In genomic region chr2:136386046-136386445, GRCh38 we compare ENCODE assay signal across 24 cellular contexts.
DNase-seq lines count a peak whose midpoint lies in the region; ATAC-seq and TF ChIP-seq lines count a peak whose summit lies in the region.
"Had no signal": no experiment of that assay in that cellular context is flagged by ENCODE, and none has a peak within 500 bp of the region (broad histone marks: within the 10 kb centered on the region; RNA-seq: fewer than 3 reads in every experiment).

No MANE protein-coding gene starts in this region.

- H3K4me3 ChIP-seq in AG10803 (ENCODE audit: low read length), result no peak overlapping the region
- H3K4me3 ChIP-seq: breast epithelium, dorsolateral prefrontal cortex, prostate gland, tibial artery had no signal

- H3K27ac Mint-ChIP-seq in nephron progenitor cell, result peak overlapping the region; percentile 11
- H3K27ac Mint-ChIP-seq: activated naive CD8-positive, alpha-beta T cell treated with anti-CD3 and anti-CD28 coated beads, Interleukin-2, amount 10 ng/mL, durations not matched to agents 7 days and 5 days; immature natural killer cell; natural killer cell treated with Interleukin-12 subunit alpha and Interleukin-12 subunit beta and Interleukin-15 and Interleukin-18, amount 100 ng/mL, for 72 hours; stimulated activated memory B cell treated with anti-CD40 and anti-IgM and Interleukin-4, amounts not matched to agents 10 μg/mL and 1 μg/mL and 100 μg/mL, for 72 hours had no signal

- no peaks in the 10 kb centered on the region for H3K9me3 Mint-ChIP-seq in nephron progenitor cell
- H3K9me3 Mint-ChIP-seq: activated naive CD8-positive, alpha-beta T cell treated with anti-CD3 and anti-CD28 coated beads, Interleukin-2, amount 10 ng/mL, durations not matched to agents 7 days and 5 days; CD4-positive, CD25-positive, alpha-beta regulatory T cell; immature natural killer cell; natural killer cell treated with Interleukin-12 subunit alpha and Interleukin-12 subunit beta and Interleukin-15 and Interleukin-18, amount 100 ng/mL, for 72 hours; stimulated activated memory B cell treated with anti-CD40 and anti-IgM and Interleukin-4, amounts not matched to agents 10 μg/mL and 1 μg/mL and 100 μg/mL, for 72 hours had no signal

- H3K36me3 Mint-ChIP-seq in nephron progenitor cell (ENCODE audit: low read depth), result no peaks in the 10 kb centered on the region
- H3K36me3 Mint-ChIP-seq: activated naive CD8-positive, alpha-beta T cell treated with anti-CD3 and anti-CD28 coated beads, Interleukin-2, amount 10 ng/mL, durations not matched to agents 7 days and 5 days; CD4-positive, CD25-positive, alpha-beta regulatory T cell; immature natural killer cell; natural killer cell treated with Interleukin-12 subunit alpha and Interleukin-12 subunit beta and Interleukin-15 and Interleukin-18, amount 100 ng/mL, for 72 hours; stimulated activated memory B cell treated with anti-CD40 and anti-IgM and Interleukin-4, amounts not matched to agents 10 μg/mL and 1 μg/mL and 100 μg/mL, for 72 hours had no signal

- no peak for ATAC-seq in GM18867 (IDR thresholded peaks at IDR 0.05; ENCODE audit: unreplicated experiment)
- ATAC-seq: activated CD4-positive, CD25-positive, alpha-beta regulatory T cell treated with anti-CD3 and anti-CD28 coated beads, Interleukin-2, amount 50 U/mL, for 24 hours; natural killer cell treated with Interleukin-12 subunit alpha and Interleukin-12 subunit beta and Interleukin-15 and Interleukin-18, amount 100 ng/mL, for 72 hours; stimulated activated memory B cell treated with anti-CD40 and anti-IgM and Interleukin-4, amounts not matched to agents 10 μg/mL and 1 μg/mL and 100 μg/mL, for 72 hours had no signal

- DNase-seq in AG10803 (ENCODE audit: low read depth), result peak; percentile 34
- peak; percentile 27 for DNase-seq in LHCN-M2 (ENCODE audit: low read depth)
- peak; percentile 31 to 69 for DNase-seq in cerebellar nuclear complex (lab: John Stamatoyannopoulos, UW)
- no peak for DNase-seq in nephron progenitor cell
- DNase-seq in NCI-H1105 (lab: John Stamatoyannopoulos, UW), result no peak
- no peak for DNase-seq in SHP77 treated with DMSO at 0.1 percent for 48 hours (lab: John Stamatoyannopoulos, UW)
- no peak for DNase-seq in AML-193 (lab: John Stamatoyannopoulos, UW)
- DNase-seq: ACHN; activated naive CD8-positive, alpha-beta T cell treated with anti-CD3 and anti-CD28 coated beads, Interleukin-2, amount 10 ng/mL, durations not matched to agents 7 days and 5 days; CD4-positive, CD25-positive, alpha-beta regulatory T cell; DND-41; H7; immature natural killer cell; IMR-90; NCI-H187 treated with DMSO at 0.1 percent for 48 hours; stimulated activated CD4-positive, alpha-beta T cell treated with anti-CD3 and anti-CD28 coated beads, Interleukin-15, amount 100 ng/mL, for 24 hours; tibial artery had no signal

- H3K4me1 Mint-ChIP-seq in nephron progenitor cell, result peaks cover 44% of the 10 kb centered on the region

- TF ChIP-seq CTCF in AG10803 (conservative IDR thresholded peaks at IDR 0.05; ENCODE audit: low read length), result no peak
- no peak for TF ChIP-seq CTCF in nephron progenitor cell (IDR thresholded peaks at IDR 0.05)

- no peak overlapping the region for H3K4me3 Mint-ChIP-seq in nephron progenitor cell
- H3K4me3 Mint-ChIP-seq: activated naive CD8-positive, alpha-beta T cell treated with anti-CD3 and anti-CD28 coated beads, Interleukin-2, amount 10 ng/mL, durations not matched to agents 7 days and 5 days; CD4-positive, CD25-positive, alpha-beta regulatory T cell; immature natural killer cell; natural killer cell treated with Interleukin-12 subunit alpha and Interleukin-12 subunit beta and Interleukin-15 and Interleukin-18, amount 100 ng/mL, for 72 hours; stimulated activated memory B cell treated with anti-CD40 and anti-IgM and Interleukin-4, amounts not matched to agents 10 μg/mL and 1 μg/mL and 100 μg/mL, for 72 hours had no signal

- H3K27me3 Mint-ChIP-seq in nephron progenitor cell (ENCODE audit: low read depth, poor library complexity), result peaks cover 3% of the 10 kb centered on the region
- H3K27me3 Mint-ChIP-seq: activated naive CD8-positive, alpha-beta T cell treated with anti-CD3 and anti-CD28 coated beads, Interleukin-2, amount 10 ng/mL, durations not matched to agents 7 days and 5 days; stimulated activated memory B cell treated with anti-CD40 and anti-IgM and Interleukin-4, amounts not matched to agents 10 μg/mL and 1 μg/mL and 100 μg/mL, for 72 hours had no signal

Comparison
In these comparisons a context has a peak if more than half of its experiments do, and no peak if none do; other contexts are left out.
1. DNase-seq: peak in AG10803 (single experiment), LHCN-M2 (single experiment) and cerebellar nuclear complex (2 of 2); none in nephron progenitor cell (single experiment), NCI-H1105 (single experiment), SHP77 treated with DMSO at 0.1 percent for 48 hours (single experiment) and AML-193 (0 of 2).